Comparison of ENCODE assay signal across 27 cellular contexts in the genomic region with DNA sequence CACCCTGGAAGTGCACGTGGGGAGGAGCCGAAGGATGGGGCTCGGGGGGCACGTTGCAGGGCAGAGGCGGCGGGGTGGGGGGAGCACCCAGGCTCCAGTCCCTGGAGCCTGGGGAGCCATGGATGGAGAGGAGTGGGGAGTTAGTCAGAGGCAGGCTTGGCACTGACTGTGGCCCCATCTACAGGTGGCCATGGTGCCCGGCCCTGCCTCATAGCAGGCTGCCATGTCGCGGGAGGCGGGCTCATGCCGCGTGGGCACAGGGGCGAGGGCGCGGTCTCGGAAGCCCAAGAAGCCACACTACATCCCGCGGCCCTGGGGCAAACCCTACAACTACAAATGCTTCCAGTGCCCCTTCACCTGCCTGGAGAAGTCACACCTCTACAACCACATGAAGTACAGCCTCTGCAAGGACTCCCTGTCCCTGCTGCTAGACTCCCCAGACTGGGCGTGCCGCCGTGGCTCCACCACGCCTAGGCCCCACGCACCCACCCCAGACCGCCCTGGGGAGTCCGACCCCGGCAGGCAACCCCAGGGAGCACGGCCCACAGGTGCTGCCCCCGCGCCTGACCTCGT. TPM values are rescaled to one million over a fixed set of nuclear protein-coding genes. Genes with fewer than 3 reads are reported as not detected.
"Had no signal": no experiment of that assay in that cellular context is flagged by ENCODE, and none has a peak within 500 bp of the region (broad histone marks: within the 10 kb centered on the region; RNA-seq: fewer than 3 reads in every experiment).

No MANE protein-coding gene starts in this region.

- H3K4me2 ChIP-seq: hepatocyte had no signal

- H3K36me3 ChIP-seq: left ventricle myocardium inferior, lower lobe of right lung, spleen, tibial artery, upper lobe of left lung, uterus had no signal

- H2AFZ ChIP-seq: hepatocyte had no signal

- DNase-seq: effector CD4-positive, alpha-beta T cell; endodermal cell; erythroblast; foreskin melanocyte; head of caudate nucleus; kidney; left cardiac atrium; left ventricle myocardium inferior; lower lobe of right lung; midbrain; psoas muscle; retina; spleen; stimulated activated CD4-positive, alpha-beta T cell treated with anti-CD3 and anti-CD28 coated beads, Interleukin-15, amount 100 ng/mL, for 24 hours; stimulated activated CD4-positive, alpha-beta T cell treated with anti-CD3 and anti-CD28 coated beads, Interleukin-1b, Interleukin-23, amount 100 ng/mL, for 48 hours; stimulated activated CD4-positive, alpha-beta T cell treated with anti-CD3 and anti-CD28 coated beads, Interleukin-4, amount 100 ng/mL, for 24 hours; tibial artery; upper lobe of left lung; uterus had no signal

- H3K4me3 ChIP-seq: hepatocyte, left ventricle myocardium inferior, lower lobe of right lung, psoas muscle, spleen, tibial artery, upper lobe of left lung, uterus had no signal

- H3K9me3 ChIP-seq: left ventricle myocardium inferior, lower lobe of right lung, psoas muscle, spleen, tibial artery, upper lobe of left lung, uterus had no signal

- H3K27ac ChIP-seq: hepatocyte, left ventricle myocardium inferior, lower lobe of right lung, psoas muscle, spleen, tibial artery, upper lobe of left lung, uterus had no signal

- ATAC-seq: left cardiac atrium; lower lobe of right lung; natural killer cell treated with Interleukin-12 subunit alpha and Interleukin-12 subunit beta and Interleukin-15 and Interleukin-18, amount 100 ng/mL, for 72 hours; psoas muscle; sciatic nerve; stimulated activated memory B cell treated with anti-CD40 and anti-IgM and Interleukin-4, amounts not matched to agents 10 μg/mL and 1 μg/mL and 100 μg/mL, for 72 hours had no signal

RNA-seq across cellular contexts. Expression of a gene that starts 3.0 kb away (rescaled TPM):
- total RNA-seq: dermis microvascular lymphatic vessel endothelial cell, endothelial cell of umbilical vein, hepatocyte, left cardiac atrium, left ventricle myocardium inferior, lower lobe of right lung, psoas muscle, sciatic nerve, skeletal muscle tissue, spleen, temporal lobe, upper lobe of left lung, uterus had no signal
- polyA plus RNA-seq: endothelial cell of umbilical vein, hepatocyte, psoas muscle, spleen had no signal
